Comparison of ENCODE assay signal across 28 cellular contexts in the genomic region with DNA sequence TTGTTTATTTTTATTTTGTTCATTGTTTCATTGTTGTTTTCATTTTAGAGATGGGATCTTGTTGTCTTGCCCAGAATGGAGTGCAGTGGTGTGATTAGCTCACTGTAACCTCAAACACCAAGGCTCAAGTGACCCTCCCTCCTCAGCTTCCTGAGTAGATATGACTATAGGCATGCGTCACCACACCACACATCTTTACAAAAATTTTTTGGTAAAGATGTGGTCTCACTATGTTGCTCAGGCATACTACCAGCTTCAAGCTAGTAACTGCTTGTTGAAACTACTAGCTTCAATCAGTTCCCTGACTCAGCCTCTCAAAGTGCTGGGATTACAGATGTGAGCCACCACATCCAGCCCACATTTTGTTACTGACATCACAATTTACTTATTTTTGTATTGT. TPM values are rescaled to one million over a fixed set of nuclear protein-coding genes. Genes with fewer than 3 reads are reported as not detected.
A peak's percentile ranks its signal among the peaks of the same experiment; 100 is the strongest.
DNase-seq lines count a peak whose midpoint lies in the region; ATAC-seq and TF ChIP-seq lines count a peak whose summit lies in the region.
"Had no signal": no experiment of that assay in that cellular context is flagged by ENCODE, and none has a peak within 500 bp of the region (broad histone marks: within the 10 kb centered on the region; RNA-seq: fewer than 3 reads in every experiment).

No MANE protein-coding gene starts in this region.

- no peaks in the 10 kb centered on the region for H3K4me1 Mint-ChIP-seq in activated CD4-positive, alpha-beta T cell treated with anti-CD3 and anti-CD28 coated beads for 36 hours
- H3K4me1 Mint-ChIP-seq in activated T-helper 17 cell treated with anti-CD3 and anti-CD28 coated beads, Interleukin-2, amount 50 U/mL, for 72 hours = no peaks in the 10 kb centered on the region
- H3K4me1 Mint-ChIP-seq in stimulated activated effector memory CD8-positive, alpha-beta T cell treated with anti-CD3 and anti-CD28 coated beads, Interleukin-12 subunit alpha, Interleukin-12 subunit beta, amount 100 ng/mL, for 72 hours = no peaks in the 10 kb centered on the region
- H3K4me1 Mint-ChIP-seq: CD14-positive monocyte; CD8-positive, alpha-beta memory T cell; GM23338; H9 had no signal

- H3K9me3 ChIP-seq in lower lobe of right lung (no peaks in the 10 kb centered on the region), aorta (ENCODE audit: control insufficient read depth, low read length) (peaks cover 2% of the 10 kb centered on the region)
- H3K9me3 ChIP-seq: BE2C, MG63 had no signal

- WGBS in aorta, 2 donors = 89 to 92% methylated on average over 1 of the region's 1 CpG

- H3K27ac ChIP-seq in lower lobe of right lung (no peak overlapping the region), aorta (ENCODE audit: low read depth in 1 of 2, low read length in 2 of 2) (no peak overlapping the region)
- H3K27ac ChIP-seq: SK-N-MC had no signal

- H3K27ac Mint-ChIP-seq in activated CD4-positive, alpha-beta T cell treated with anti-CD3 and anti-CD28 coated beads for 36 hours = no peak overlapping the region
- no peak overlapping the region for H3K27ac Mint-ChIP-seq in activated T-helper 17 cell treated with anti-CD3 and anti-CD28 coated beads, Interleukin-2, amount 50 U/mL, for 72 hours
- no peak overlapping the region for H3K27ac Mint-ChIP-seq in stimulated activated effector memory CD8-positive, alpha-beta T cell treated with anti-CD3 and anti-CD28 coated beads, Interleukin-12 subunit alpha, Interleukin-12 subunit beta, amount 100 ng/mL, for 72 hours
- H3K27ac Mint-ChIP-seq: CD14-positive monocyte, GM23338 had no signal

- peak; percentile 30 for ATAC-seq in activated CD4-positive, alpha-beta T cell treated with anti-CD3 and anti-CD28 coated beads for 36 hours
- ATAC-seq in activated T-helper 17 cell treated with anti-CD3 and anti-CD28 coated beads, Interleukin-2, amount 50 U/mL, for 72 hours (replicated peaks) = peak; percentile 72
- peak; percentile 78 for ATAC-seq in stimulated activated effector memory CD8-positive, alpha-beta T cell treated with anti-CD3 and anti-CD28 coated beads, Interleukin-12 subunit alpha, Interleukin-12 subunit beta, amount 100 ng/mL, for 72 hours
- ATAC-seq in lower lobe of right lung (no peak), aorta (ENCODE audit: low FRiP score) (no peak)
- ATAC-seq: GM23338, K562, Panc1 had no signal

- no peak for DNase-seq in activated CD4-positive, alpha-beta T cell treated with anti-CD3 and anti-CD28 coated beads for 36 hours
- DNase-seq in activated CD4-positive, alpha-beta T cell treated with anti-CD3 and anti-CD28 coated beads, Interleukin-2, amount 50 U/mL, for 1 hour = no peak
- DNase-seq in M059J (ENCODE audit: low read depth) (peak; percentile 21), lower lobe of right lung (no peak), aorta (no peak)
- no peak for DNase-seq in stimulated activated effector memory CD8-positive, alpha-beta T cell treated with anti-CD3 and anti-CD28 coated beads, Interleukin-12 subunit alpha, Interleukin-12 subunit beta, amount 100 ng/mL, for 72 hours (ENCODE audit: low spot score in 2 of 2)
- DNase-seq: 8988T; ACHN; BE2C; CD8-positive, alpha-beta memory T cell; DMS 273 treated with DMSO at 0.1 percent for 48 hours; DMS79; H9; Kasumi-1; MG63; NCI-H1105 treated with DMSO at 0.1 percent for 48 hours; NCI-H146; NCI-H2029; NCI-H446 treated with DMSO at 0.1 percent for 48 hours; NCI-H526; NCI-H82; SIG-M5 had no signal

- peaks cover 12% of the 10 kb centered on the region for H3K9me3 Mint-ChIP-seq in activated CD4-positive, alpha-beta T cell treated with anti-CD3 and anti-CD28 coated beads for 36 hours (ENCODE audit: low read depth)
- peaks cover 7% of the 10 kb centered on the region for H3K9me3 Mint-ChIP-seq in activated T-helper 17 cell treated with anti-CD3 and anti-CD28 coated beads, Interleukin-2, amount 50 U/mL, for 72 hours
- peaks cover 6% of the 10 kb centered on the region for H3K9me3 Mint-ChIP-seq in stimulated activated effector memory CD8-positive, alpha-beta T cell treated with anti-CD3 and anti-CD28 coated beads, Interleukin-12 subunit alpha, Interleukin-12 subunit beta, amount 100 ng/mL, for 72 hours
- H3K9me3 Mint-ChIP-seq: GM23338, H9 had no signal

- no peak for TF ChIP-seq CTCF in lower lobe of right lung (IDR thresholded peaks at IDR 0.05)

- no peak overlapping the region for H3K4me3 ChIP-seq in lower lobe of right lung
- H3K4me3 ChIP-seq in aorta (ENCODE audit: low read length in 2 of 2) = no peak overlapping the region
- H3K4me3 ChIP-seq: GM23338, K562, MG63, SK-N-MC had no signal

- peaks cover 2% of the 10 kb centered on the region for H3K36me3 Mint-ChIP-seq in activated CD4-positive, alpha-beta T cell treated with anti-CD3 and anti-CD28 coated beads for 36 hours (ENCODE audit: low read depth)
- H3K36me3 Mint-ChIP-seq in activated T-helper 17 cell treated with anti-CD3 and anti-CD28 coated beads, Interleukin-2, amount 50 U/mL, for 72 hours (ENCODE audit: low read depth) = no peaks in the 10 kb centered on the region
- no peaks in the 10 kb centered on the region for H3K36me3 Mint-ChIP-seq in stimulated activated effector memory CD8-positive, alpha-beta T cell treated with anti-CD3 and anti-CD28 coated beads, Interleukin-12 subunit alpha, Interleukin-12 subunit beta, amount 100 ng/mL, for 72 hours
- H3K36me3 Mint-ChIP-seq: CD14-positive monocyte; CD8-positive, alpha-beta memory T cell had no signal

- H3K36me3 ChIP-seq in lower lobe of right lung (no peaks in the 10 kb centered on the region), aorta (ENCODE audit: control insufficient read depth in 1 of 2, insufficient read depth in 2 of 2, low read length in 1 of 2) (no peaks in the 10 kb centered on the region)
- H3K36me3 ChIP-seq: BE2C, MG63 had no signal

- POLR2A ChIA-PET in activated CD4-positive, alpha-beta T cell treated with anti-CD3 and anti-CD28 coated beads for 36 hours (lab: Charles Lee) = no interaction called here

- H3K4me1 ChIP-seq in lower lobe of right lung = no peaks in the 10 kb centered on the region
- H3K4me1 ChIP-seq in aorta (ENCODE audit: control insufficient read depth in 1 of 2, insufficient read depth in 2 of 2, low read length in 2 of 2) = no peaks in the 10 kb centered on the region
- H3K4me1 ChIP-seq: BE2C had no signal

- H3K27me3 ChIP-seq in lower lobe of right lung (ENCODE audit: low read depth) = no peaks in the 10 kb centered on the region
- no peaks in the 10 kb centered on the region for H3K27me3 ChIP-seq in aorta (ENCODE audit: control insufficient read depth in 1 of 2, insufficient read depth in 2 of 2, low read length in 1 of 2)
- H3K27me3 ChIP-seq: BE2C had no signal

- H3K4me3 Mint-ChIP-seq in activated CD4-positive, alpha-beta T cell treated with anti-CD3 and anti-CD28 coated beads for 36 hours = no peak overlapping the region
- no peak overlapping the region for H3K4me3 Mint-ChIP-seq in activated T-helper 17 cell treated with anti-CD3 and anti-CD28 coated beads, Interleukin-2, amount 50 U/mL, for 72 hours
- no peak overlapping the region for H3K4me3 Mint-ChIP-seq in stimulated activated effector memory CD8-positive, alpha-beta T cell treated with anti-CD3 and anti-CD28 coated beads, Interleukin-12 subunit alpha, Interleukin-12 subunit beta, amount 100 ng/mL, for 72 hours
- H3K4me3 Mint-ChIP-seq: CD14-positive monocyte; CD8-positive, alpha-beta memory T cell; GM23338; H9 had no signal

- H3K27me3 Mint-ChIP-seq in activated CD4-positive, alpha-beta T cell treated with anti-CD3 and anti-CD28 coated beads for 36 hours = peaks cover 9% of the 10 kb centered on the region
- peaks cover 11% of the 10 kb centered on the region for H3K27me3 Mint-ChIP-seq in activated T-helper 17 cell treated with anti-CD3 and anti-CD28 coated beads, Interleukin-2, amount 50 U/mL, for 72 hours

- intact Hi-C loops in activated CD4-positive, alpha-beta T cell treated with anti-CD3 and anti-CD28 coated beads for 36 hours (cut with DNase I, micrococcal nuclease) = no loop called here
- intact Hi-C loops in lower lobe of right lung (cut with DNase I) (no loop called here), aorta (cut with DNase I) (no loop called here)

- CTCF ChIA-PET in activated CD4-positive, alpha-beta T cell treated with anti-CD3 and anti-CD28 coated beads for 36 hours (lab: Charles Lee) = interaction anchor here (1.2 kb wide), 1 partner anchor 15 kb away, joined by 3 read pairs; no protein-coding TSS in a partner anchor

RNA-seq across cellular contexts. Expression of a gene that starts 14.8 kb away (rescaled TPM):
- not detected for total RNA-seq in activated CD4-positive, alpha-beta T cell treated with anti-CD3 and anti-CD28 coated beads for 36 hours
- total RNA-seq in M059J (2014; rRNA removed; shearing (Covaris generic)) = not detected in 2 replicates
- not detected for total RNA-seq in activated T-helper 17 cell treated with anti-CD3 and anti-CD28 coated beads, Interleukin-2, amount 50 U/mL, for 72 hours
- not detected for total RNA-seq in lower lobe of right lung
- total RNA-seq in aorta = not detected
- not detected for polyA plus RNA-seq in aorta
- total RNA-seq: CD8-positive, alpha-beta memory T cell; GM23338; H9; K562 had no signal
- polyA plus RNA-seq: CD14-positive monocyte; CD8-positive, alpha-beta memory T cell; GM23338; K562 had no signal

Comparison
In these comparisons a context has a peak if more than half of its experiments do, and no peak if none do; other contexts are left out.
1. ATAC-seq: peak in activated CD4-positive, alpha-beta T cell treated with anti-CD3 and anti-CD28 coated beads for 36 hours (single experiment), activated T-helper 17 cell treated with anti-CD3 and anti-CD28 coated beads, Interleukin-2, amount 50 U/mL, for 72 hours (single experiment) and stimulated activated effector memory CD8-positive, alpha-beta T cell treated with anti-CD3 and anti-CD28 coated beads, Interleukin-12 subunit alpha, Interleukin-12 subunit beta, amount 100 ng/mL, for 72 hours (single experiment); none in lower lobe of right lung (0 of 2) and aorta (single experiment).